ENCODE assay signal across 9 cellular contexts in the genomic region with DNA sequence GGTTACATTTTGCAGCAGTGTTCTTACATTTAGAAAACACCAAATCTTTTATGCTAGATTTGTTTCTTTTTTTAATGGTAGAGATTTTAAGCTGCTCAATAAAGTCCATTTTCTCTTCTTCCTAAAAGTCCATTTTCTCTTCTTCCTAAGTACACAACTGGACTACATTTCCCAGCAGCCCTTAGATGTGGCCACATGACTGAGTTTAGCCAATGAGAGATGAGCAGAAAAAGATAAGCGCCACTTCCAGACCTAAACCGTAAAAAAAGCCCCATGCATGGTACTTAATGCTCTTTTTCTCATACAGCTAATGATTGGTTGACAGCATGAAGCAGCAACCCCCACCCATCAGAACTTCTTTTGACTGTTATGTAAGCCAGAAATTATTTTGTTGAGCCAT.
DNase-seq lines count a peak whose midpoint lies in the region; ATAC-seq and TF ChIP-seq lines count a peak whose summit lies in the region.
"Had no signal": no experiment of that assay in that cellular context is flagged by ENCODE, and none has a peak within 500 bp of the region (broad histone marks: within the 10 kb centered on the region; RNA-seq: fewer than 3 reads in every experiment).

No MANE protein-coding gene starts in this region.

- intact Hi-C loops in lower lobe of right lung (cut with DNase I) = no loop called here

- H3K9me3 ChIP-seq in SK-N-MC (ENCODE audit: low read depth, low read length) (no peaks in the 10 kb centered on the region), neuron (ENCODE audit: low read length) (peaks cover 2% of the 10 kb centered on the region), lower lobe of right lung (no peaks in the 10 kb centered on the region)

- H3K4me3 ChIP-seq in SK-N-MC = no peak overlapping the region
- H3K4me3 ChIP-seq in neuron (ENCODE audit: low read length) = peak overlapping the region; percentile 24
- no peak overlapping the region for H3K4me3 ChIP-seq in lower lobe of right lung

- H3K4me1 ChIP-seq in neuron (ENCODE audit: insufficient read depth, low read length) (no peaks in the 10 kb centered on the region), lower lobe of right lung (no peaks in the 10 kb centered on the region)

- no peak for TF ChIP-seq CTCF in lower lobe of right lung (IDR thresholded peaks at IDR 0.05)

- peak; percentile 46 for DNase-seq in DMS53 (lab: John Stamatoyannopoulos, UW)
- DNase-seq in DMS53 treated with DMSO at 0.1 percent for 48 hours (lab: John Stamatoyannopoulos, UW; ENCODE audit: unreplicated experiment) = no peak
- peak; percentile 20 for DNase-seq in SK-N-MC (ENCODE audit: low read depth, low spot score)
- no peak for DNase-seq in SKM-1 treated with dmso at 0.1 percent for 144 hours (lab: John Stamatoyannopoulos, UW; ENCODE audit: unreplicated experiment)
- no peak for DNase-seq in lower lobe of right lung
- no peak for DNase-seq in NCI-H69 (lab: John Stamatoyannopoulos, UW)

- H3K36me3 ChIP-seq in SK-N-MC (ENCODE audit: insufficient read depth, low read length) (no peaks in the 10 kb centered on the region), neuron (ENCODE audit: insufficient read depth, low read length) (no peaks in the 10 kb centered on the region), lower lobe of right lung (no peaks in the 10 kb centered on the region)

- H3K27me3 ChIP-seq in neuron (ENCODE audit: insufficient read depth, low read length) (no peaks in the 10 kb centered on the region), lower lobe of right lung (ENCODE audit: low read depth) (no peaks in the 10 kb centered on the region)

- H3K27ac ChIP-seq in SK-N-MC = no peak overlapping the region
- H3K27ac ChIP-seq in lower lobe of right lung = no peak overlapping the region
- H3K27ac ChIP-seq: 22Rv1 had no signal

- ATAC-seq in HG03108 (IDR thresholded peaks at IDR 0.05; ENCODE audit: unreplicated experiment) = peak; percentile 73
- ATAC-seq in lower lobe of right lung = no peak

- no peak overlapping the region for H3K9ac ChIP-seq in SK-N-MC (ENCODE audit: insufficient read length)

- no peak overlapping the region for H2AFZ ChIP-seq in neuron (ENCODE audit: low read depth, low read length)

Comparison
In these comparisons a context has a peak if more than half of its experiments do, and no peak if none do; other contexts are left out.
1. DNase-seq: peak in DMS53 (single experiment) and SK-N-MC (single experiment); none in DMS53 treated with DMSO at 0.1 percent for 48 hours (single experiment), SKM-1 treated with dmso at 0.1 percent for 144 hours (single experiment), lower lobe of right lung (single experiment) and NCI-H69 (single experiment).